ENCODE assay signal across 1 cellular context in the genomic region with DNA sequence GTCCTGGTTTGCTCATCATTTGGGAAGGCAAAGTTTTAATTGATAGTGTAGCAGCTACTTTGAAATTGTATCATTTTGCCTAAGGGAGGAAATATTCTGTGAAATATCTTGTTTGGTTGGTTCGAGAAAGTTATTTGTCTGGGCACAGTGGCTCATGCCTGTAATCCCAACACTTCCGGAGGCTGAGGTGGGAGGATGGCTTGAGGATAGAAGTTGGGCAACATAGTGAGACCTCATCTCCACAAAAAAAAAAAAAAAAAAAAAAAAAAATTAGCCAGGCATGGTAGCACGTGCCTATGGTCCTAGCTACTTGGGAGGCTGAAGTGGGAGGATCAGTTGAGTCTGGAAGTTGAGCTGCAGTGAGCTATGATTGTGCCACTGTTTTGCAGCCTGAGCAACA.
TF ChIP-seq lines count a peak whose summit lies in the region.

No MANE protein-coding gene starts in this region.

TF ChIP-seq in HepG2, 621 proteins besides CTCF, POLR2A, EP300 and RAD21:
- TF ChIP-seq ESRRA (CRISPR knock-in tag; IDR thresholded peaks at IDR 0.05; ENCODE audit: low read depth) (no peak), ZKSCAN5 (CRISPR knock-in tag; IDR thresholded peaks at IDR 0.05) (no peak), MZF1 (CRISPR knock-in tag; IDR thresholded peaks at IDR 0.05; ENCODE audit: borderline replicate concordance) (no peak)
- TF ChIP-seq, protein P1, sequence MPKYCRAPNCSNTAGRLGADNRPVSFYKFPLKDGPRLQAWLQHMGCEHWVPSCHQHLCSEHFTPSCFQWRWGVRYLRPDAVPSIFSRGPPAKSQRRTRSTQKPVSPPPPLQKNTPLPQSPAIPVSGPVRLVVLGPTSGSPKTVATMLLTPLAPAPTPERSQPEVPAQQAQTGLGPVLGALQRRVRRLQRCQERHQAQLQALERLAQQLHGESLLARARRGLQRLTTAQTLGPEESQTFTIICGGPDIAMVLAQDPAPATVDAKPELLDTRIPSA (CRISPR knock-in tag; IDR thresholded peaks at IDR 0.05; ENCODE audit: borderline replicate concordance): no peak
- TF ChIP-seq, protein P2, sequence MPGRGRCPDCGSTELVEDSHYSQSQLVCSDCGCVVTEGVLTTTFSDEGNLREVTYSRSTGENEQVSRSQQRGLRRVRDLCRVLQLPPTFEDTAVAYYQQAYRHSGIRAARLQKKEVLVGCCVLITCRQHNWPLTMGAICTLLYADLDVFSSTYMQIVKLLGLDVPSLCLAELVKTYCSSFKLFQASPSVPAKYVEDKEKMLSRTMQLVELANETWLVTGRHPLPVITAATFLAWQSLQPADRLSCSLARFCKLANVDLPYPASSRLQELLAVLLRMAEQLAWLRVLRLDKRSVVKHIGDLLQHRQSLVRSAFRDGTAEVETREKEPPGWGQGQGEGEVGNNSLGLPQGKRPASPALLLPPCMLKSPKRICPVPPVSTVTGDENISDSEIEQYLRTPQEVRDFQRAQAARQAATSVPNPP (CRISPR knock-in tag; IDR thresholded peaks at IDR 0.05): no peak
- TF ChIP-seq, protein P3, sequence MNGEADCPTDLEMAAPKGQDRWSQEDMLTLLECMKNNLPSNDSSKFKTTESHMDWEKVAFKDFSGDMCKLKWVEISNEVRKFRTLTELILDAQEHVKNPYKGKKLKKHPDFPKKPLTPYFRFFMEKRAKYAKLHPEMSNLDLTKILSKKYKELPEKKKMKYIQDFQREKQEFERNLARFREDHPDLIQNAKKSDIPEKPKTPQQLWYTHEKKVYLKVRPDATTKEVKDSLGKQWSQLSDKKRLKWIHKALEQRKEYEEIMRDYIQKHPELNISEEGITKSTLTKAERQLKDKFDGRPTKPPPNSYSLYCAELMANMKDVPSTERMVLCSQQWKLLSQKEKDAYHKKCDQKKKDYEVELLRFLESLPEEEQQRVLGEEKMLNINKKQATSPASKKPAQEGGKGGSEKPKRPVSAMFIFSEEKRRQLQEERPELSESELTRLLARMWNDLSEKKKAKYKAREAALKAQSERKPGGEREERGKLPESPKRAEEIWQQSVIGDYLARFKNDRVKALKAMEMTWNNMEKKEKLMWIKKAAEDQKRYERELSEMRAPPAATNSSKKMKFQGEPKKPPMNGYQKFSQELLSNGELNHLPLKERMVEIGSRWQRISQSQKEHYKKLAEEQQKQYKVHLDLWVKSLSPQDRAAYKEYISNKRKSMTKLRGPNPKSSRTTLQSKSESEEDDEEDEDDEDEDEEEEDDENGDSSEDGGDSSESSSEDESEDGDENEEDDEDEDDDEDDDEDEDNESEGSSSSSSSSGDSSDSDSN (CRISPR knock-in tag; IDR thresholded peaks at IDR 0.05): 0 out of 2 replicates have a peak, but pooled peaks have one; percentile 15
